31 cellular contexts compared by ENCODE assay signal in genomic region chr3:7562892-7563291, GRCh38.
"Had no signal": no experiment of that assay in that cellular context is flagged by ENCODE, and none has a peak within 500 bp of the region (broad histone marks: within the 10 kb centered on the region; RNA-seq: fewer than 3 reads in every experiment).

No MANE protein-coding gene starts in this region.

- H3K36me3 ChIP-seq: adrenal gland, heart right ventricle, ovary, sigmoid colon, uterus had no signal

- H3K27ac ChIP-seq: adrenal gland, body of pancreas, coronary artery, dorsolateral prefrontal cortex, heart right ventricle, ovary, sigmoid colon, uterus had no signal

- H3K4me3 Mint-ChIP-seq: activated CD4-positive, alpha-beta T cell treated with anti-CD3 and anti-CD28 coated beads, Interleukin-2, amount 10 ng/mL, durations not matched to agents 7 days and 5 days; activated CD8-positive, alpha-beta T cell treated with anti-CD3 and anti-CD28 coated beads for 36 hours; activated naive CD8-positive, alpha-beta T cell treated with anti-CD3 and anti-CD28 coated beads for 36 hours; activated T-cell treated with anti-CD3 and anti-CD28 coated beads, Interleukin-2, amount 50 U/mL, for 4 hours; effector memory CD8-positive, alpha-beta T cell; naive thymus-derived CD4-positive, alpha-beta T cell; stimulated activated memory B cell treated with anti-CD40 and anti-IgM and Interleukin-4, amounts not matched to agents 10 μg/mL and 1 μg/mL and 100 μg/mL, for 72 hours; stimulated activated naive CD8-positive, alpha-beta T cell treated with anti-CD3 and anti-CD28 coated beads, Interleukin-15, amount 100 ng/mL, for 72 hours; T-helper 17 cell; type B pancreatic cell had no signal

- ATAC-seq: activated CD8-positive, alpha-beta T cell treated with anti-CD3 and anti-CD28 coated beads for 36 hours; activated T-cell treated with anti-CD3 and anti-CD28 coated beads, Interleukin-2, amount 50 U/mL, for 4 hours; body of pancreas; effector memory CD8-positive, alpha-beta T cell; esophagus mucosa; heart right ventricle; left cardiac atrium; left ventricle myocardium superior; naive thymus-derived CD4-positive, alpha-beta T cell; stimulated activated memory B cell treated with anti-CD40 and anti-IgM and Interleukin-4, amounts not matched to agents 10 μg/mL and 1 μg/mL and 100 μg/mL, for 72 hours; stimulated activated naive CD8-positive, alpha-beta T cell treated with anti-CD3 and anti-CD28 coated beads, Interleukin-15, amount 100 ng/mL, for 72 hours; T-helper 17 cell had no signal

- H3K27me3 Mint-ChIP-seq: activated CD4-positive, alpha-beta T cell treated with anti-CD3 and anti-CD28 coated beads, Interleukin-2, amount 10 ng/mL, durations not matched to agents 7 days and 5 days; activated CD8-positive, alpha-beta T cell treated with anti-CD3 and anti-CD28 coated beads for 36 hours; activated naive CD8-positive, alpha-beta T cell treated with anti-CD3 and anti-CD28 coated beads for 36 hours; effector memory CD8-positive, alpha-beta T cell; progenitor cell of endocrine pancreas; stimulated activated memory B cell treated with anti-CD40 and anti-IgM and Interleukin-4, amounts not matched to agents 10 μg/mL and 1 μg/mL and 100 μg/mL, for 72 hours; stimulated activated naive CD8-positive, alpha-beta T cell treated with anti-CD3 and anti-CD28 coated beads, Interleukin-15, amount 100 ng/mL, for 72 hours; T-helper 17 cell; type B pancreatic cell had no signal

- H3K27me3 ChIP-seq: adrenal gland, body of pancreas, dorsolateral prefrontal cortex, heart right ventricle, ovary, sigmoid colon, uterus had no signal

- DNase-seq: activated CD4-positive, alpha-beta T cell treated with anti-CD3 and anti-CD28 coated beads, Interleukin-2, amount 10 ng/mL, durations not matched to agents 7 days and 5 days; activated CD4-positive, CD25-positive, alpha-beta regulatory T cell treated with anti-CD3 and anti-CD28 coated beads, Interleukin-2, amount 50 U/mL, for 72 hours; activated CD8-positive, alpha-beta T cell treated with anti-CD3 and anti-CD28 coated beads for 36 hours; activated naive CD4-positive, alpha-beta T cell; activated naive CD8-positive, alpha-beta T cell treated with anti-CD3 and anti-CD28 coated beads for 36 hours; activated T-cell treated with anti-CD3 and anti-CD28 coated beads, Interleukin-2, amount 50 U/mL, for 4 hours; adrenal gland; aorta; body of pancreas; dorsolateral prefrontal cortex; effector memory CD8-positive, alpha-beta T cell; foreskin fibroblast; heart right ventricle; left cardiac atrium; left ventricle myocardium superior; midbrain; naive thymus-derived CD4-positive, alpha-beta T cell; ovary; sigmoid colon; small intestine; stimulated activated CD4-positive, alpha-beta T cell treated with anti-CD3 and anti-CD28 coated beads, Interleukin-4, amount 100 ng/mL, for 4 hours; stimulated activated CD8-positive, alpha-beta memory T cell treated with anti-CD3 and anti-CD28 coated beads, Interleukin-4, amount 100 ng/mL, for 48 hours; stimulated activated naive CD8-positive, alpha-beta T cell treated with anti-CD3 and anti-CD28 coated beads, Interleukin-15, amount 100 ng/mL, for 72 hours; substantia nigra; T-helper 17 cell; uterus had no signal

- H3K9me3 ChIP-seq: adrenal gland, body of pancreas, heart right ventricle, ovary, sigmoid colon, uterus had no signal

- H3K4me3 ChIP-seq: adrenal gland, body of pancreas, coronary artery, dorsolateral prefrontal cortex, heart right ventricle, ovary, sigmoid colon, uterus had no signal

- H3K36me3 Mint-ChIP-seq: activated naive CD8-positive, alpha-beta T cell treated with anti-CD3 and anti-CD28 coated beads for 36 hours; stimulated activated memory B cell treated with anti-CD40 and anti-IgM and Interleukin-4, amounts not matched to agents 10 μg/mL and 1 μg/mL and 100 μg/mL, for 72 hours; type B pancreatic cell had no signal

- H3K4me1 ChIP-seq: adrenal gland, body of pancreas, heart right ventricle, sigmoid colon, uterus had no signal

- H3K4me1 Mint-ChIP-seq: activated CD4-positive, alpha-beta T cell treated with anti-CD3 and anti-CD28 coated beads, Interleukin-2, amount 10 ng/mL, durations not matched to agents 7 days and 5 days; activated naive CD8-positive, alpha-beta T cell treated with anti-CD3 and anti-CD28 coated beads for 36 hours; naive thymus-derived CD4-positive, alpha-beta T cell; stimulated activated memory B cell treated with anti-CD40 and anti-IgM and Interleukin-4, amounts not matched to agents 10 μg/mL and 1 μg/mL and 100 μg/mL, for 72 hours; stimulated activated naive CD8-positive, alpha-beta T cell treated with anti-CD3 and anti-CD28 coated beads, Interleukin-15, amount 100 ng/mL, for 72 hours; T-helper 17 cell had no signal

- H3K9me3 Mint-ChIP-seq: activated CD4-positive, alpha-beta T cell treated with anti-CD3 and anti-CD28 coated beads, Interleukin-2, amount 10 ng/mL, durations not matched to agents 7 days and 5 days; activated CD8-positive, alpha-beta T cell treated with anti-CD3 and anti-CD28 coated beads for 36 hours; activated naive CD8-positive, alpha-beta T cell treated with anti-CD3 and anti-CD28 coated beads for 36 hours; activated T-cell treated with anti-CD3 and anti-CD28 coated beads, Interleukin-2, amount 50 U/mL, for 4 hours had no signal

- H3K27ac Mint-ChIP-seq: activated CD4-positive, alpha-beta T cell treated with anti-CD3 and anti-CD28 coated beads, Interleukin-2, amount 10 ng/mL, durations not matched to agents 7 days and 5 days; activated CD8-positive, alpha-beta T cell treated with anti-CD3 and anti-CD28 coated beads for 36 hours; activated naive CD8-positive, alpha-beta T cell treated with anti-CD3 and anti-CD28 coated beads for 36 hours; effector memory CD8-positive, alpha-beta T cell; naive thymus-derived CD4-positive, alpha-beta T cell; progenitor cell of endocrine pancreas; stimulated activated memory B cell treated with anti-CD40 and anti-IgM and Interleukin-4, amounts not matched to agents 10 μg/mL and 1 μg/mL and 100 μg/mL, for 72 hours; stimulated activated naive CD8-positive, alpha-beta T cell treated with anti-CD3 and anti-CD28 coated beads, Interleukin-15, amount 100 ng/mL, for 72 hours; T-helper 17 cell; type B pancreatic cell had no signal
